ENCODE assay signal across 8 cellular contexts in genomic region chr14:39104078-39104801, GRCh38. TPM values are rescaled to one million over a fixed set of nuclear protein-coding genes. Genes with fewer than 3 reads are reported as not detected.
DNase-seq lines count a peak whose midpoint lies in the region; ATAC-seq and TF ChIP-seq lines count a peak whose summit lies in the region.
"Not testable (repeated sequence)": the region's sequence is repeated elsewhere in the genome, so short reads cannot be mapped to it uniquely, and the experiment has no call there.

No MANE protein-coding gene starts in this region.

- TF ChIP-seq POLR2A in adrenal gland (IDR thresholded peaks at IDR 0.05), result not testable (repeated sequence)

- not testable (repeated sequence) for TF ChIP-seq CTCF in adrenal gland (IDR thresholded peaks at IDR 0.05); neural cell (IDR thresholded peaks at IDR 0.05; ENCODE audit: poor library complexity, severe bottlenecking)

- H3K27ac Mint-ChIP-seq in T-helper 17 cell, result peak overlapping the region; percentile 93
- H3K27ac Mint-ChIP-seq in stimulated activated naive CD8-positive, alpha-beta T cell treated with anti-CD3 and anti-CD28 coated beads, Interleukin-15, amount 100 ng/mL, for 72 hours, result peak overlapping the region; percentile 99

- H3K27ac ChIP-seq in BLaER1 treated with 17β-estradiol and CSF1 and Interleukin-3, amounts not matched to agents 10 nM and 100 nM, result peak overlapping the region; percentile 86 to 94 (median 93); a peak in 20 of 22 replicates
- not testable (repeated sequence) for H3K27ac ChIP-seq in HUES64 (ENCODE audit: low read depth, low read length); iPS-18a (ENCODE audit: low read length); neural cell (ENCODE audit: low read length)
- H3K27ac ChIP-seq in adrenal gland, result peak overlapping the region; percentile 83 to 97 (median 96)

- not testable (repeated sequence) for H3K27me3 ChIP-seq in BLaER1 treated with 17β-estradiol and CSF1 and Interleukin-3, amounts not matched to agents 10 nM and 100 nM; HUES64 (ENCODE audit: insufficient read depth, low read length); adrenal gland; endocrine pancreas (ENCODE audit: control insufficient read depth, insufficient read depth, low read length); iPS-18a (ENCODE audit: control insufficient read depth, insufficient read depth, low read length); neural cell (ENCODE audit: insufficient read depth, low read depth, low read length)

- ATAC-seq in T-helper 17 cell; stimulated activated naive CD8-positive, alpha-beta T cell treated with anti-CD3 and anti-CD28 coated beads, Interleukin-15, amount 100 ng/mL, for 72 hours: not testable (repeated sequence)

- peak overlapping the region; percentile 92 to 95 (median 93) for H3K9ac ChIP-seq in BLaER1 treated with 17β-estradiol and CSF1 and Interleukin-3, amounts not matched to agents 10 nM and 100 nM
- H3K9ac ChIP-seq in HUES64 (ENCODE audit: low read depth, low read length) (peak overlapping the region; percentile 92; the same call in 1 of the 2 replicates), endocrine pancreas (ENCODE audit: control insufficient read depth, insufficient read depth, low read length) (peak overlapping the region; percentile 93), iPS-18a (ENCODE audit: low read length) (peak overlapping the region; percentile 81)
- H3K9ac ChIP-seq in neural cell (ENCODE audit: low read length), result not testable (repeated sequence)

- TF ChIP-seq EP300 in neural cell (conservative IDR thresholded peaks at IDR 0.05; ENCODE audit: poor library complexity, severe bottlenecking), result not testable (repeated sequence)

- H4K20me1 ChIP-seq in BLaER1 treated with 17β-estradiol and CSF1 and Interleukin-3, amounts not matched to agents 10 nM and 100 nM; neural cell (ENCODE audit: insufficient read depth): not testable (repeated sequence)

- H3K9me3 Mint-ChIP-seq in stimulated activated naive CD8-positive, alpha-beta T cell treated with anti-CD3 and anti-CD28 coated beads, Interleukin-15, amount 100 ng/mL, for 72 hours, result not testable (repeated sequence)

- not testable (repeated sequence) for H3K9me2 ChIP-seq in neural cell (ENCODE audit: insufficient read depth, low read length)

- not testable (repeated sequence) for H3K27me3 Mint-ChIP-seq in T-helper 17 cell; stimulated activated naive CD8-positive, alpha-beta T cell treated with anti-CD3 and anti-CD28 coated beads, Interleukin-15, amount 100 ng/mL, for 72 hours

- not testable (repeated sequence) for H3K36me3 ChIP-seq in BLaER1 treated with 17β-estradiol and CSF1 and Interleukin-3, amounts not matched to agents 10 nM and 100 nM; HUES64 (ENCODE audit: insufficient read depth, low read length); adrenal gland (replicated peaks in 1 of 2); endocrine pancreas (ENCODE audit: control insufficient read depth, insufficient read depth, low read length); iPS-18a (ENCODE audit: control insufficient read depth, low read depth, low read length); neural cell (ENCODE audit: insufficient read depth, low read length)

- not testable (repeated sequence) for H3K9me3 ChIP-seq in BLaER1 treated with 17β-estradiol and CSF1 and Interleukin-3, amounts not matched to agents 10 nM and 100 nM (replicated peaks in 1 of 11); HUES64 (ENCODE audit: insufficient read depth, low read depth, low read length); T-helper 17 cell (ENCODE audit: control insufficient read depth, low read length, poor library complexity, severe bottlenecking); adrenal gland (replicated peaks in 1 of 3); endocrine pancreas (ENCODE audit: control insufficient read depth, low read length); iPS-18a (ENCODE audit: control insufficient read depth, low read depth, low read length); neural cell (ENCODE audit: low read length)

- not testable (repeated sequence) for DNase-seq in T-helper 17 cell; stimulated activated naive CD8-positive, alpha-beta T cell treated with anti-CD3 and anti-CD28 coated beads, Interleukin-15, amount 100 ng/mL, for 72 hours
- peak in 4 of 7 donors; percentile 31 to 46 (median 33) for DNase-seq in adrenal gland

- peaks cover 26% of the 10 kb centered on the region for H3K4me1 Mint-ChIP-seq in T-helper 17 cell
- peaks cover 60% of the 10 kb centered on the region for H3K4me1 Mint-ChIP-seq in stimulated activated naive CD8-positive, alpha-beta T cell treated with anti-CD3 and anti-CD28 coated beads, Interleukin-15, amount 100 ng/mL, for 72 hours

- peak overlapping the region; percentile 97 for H3K4me3 Mint-ChIP-seq in T-helper 17 cell
- H3K4me3 Mint-ChIP-seq in stimulated activated naive CD8-positive, alpha-beta T cell treated with anti-CD3 and anti-CD28 coated beads, Interleukin-15, amount 100 ng/mL, for 72 hours, result peak overlapping the region; percentile 99 to 100

- peaks cover 36% of the 10 kb centered on the region for H3K79me2 ChIP-seq in neural cell (replicated peaks; ENCODE audit: insufficient read depth, low read length)

- H3K4me2 ChIP-seq in BLaER1 treated with 17β-estradiol and CSF1 and Interleukin-3, amounts not matched to agents 10 nM and 100 nM, result peak overlapping the region; percentile 76 to 95 (median 87)
- peak overlapping the region; percentile 91 for H3K4me2 ChIP-seq in neural cell (ENCODE audit: low read length)

- not testable (repeated sequence) for H3K36me3 Mint-ChIP-seq in T-helper 17 cell (ENCODE audit: low read depth)

- H2AFZ ChIP-seq in neural cell (ENCODE audit: low read depth, low read length), result not testable (repeated sequence)

- peak overlapping the region; percentile 83 to 96 (median 90) for H3K4me3 ChIP-seq in BLaER1 treated with 17β-estradiol and CSF1 and Interleukin-3, amounts not matched to agents 10 nM and 100 nM
- H3K4me3 ChIP-seq in HUES64 (ENCODE audit: low read length) (peak overlapping the region; percentile 88), adrenal gland (peak overlapping the region in 1 of 4 donors; percentile 70), endocrine pancreas (ENCODE audit: control insufficient read depth, insufficient read depth, low read length) (peak overlapping the region; percentile 92), iPS-18a (ENCODE audit: low read length) (peak overlapping the region; percentile 98), neural cell (ENCODE audit: low read length) (peak overlapping the region; percentile 93)

- H3F3A ChIP-seq in neural cell (ENCODE audit: insufficient read depth, low read length, poor library complexity, severe bottlenecking), result not testable (repeated sequence)

- WGBS in HUES64, result 94% methylated on average over 16 of the region's 17 CpGs
- 71 to 76% (median 73%) methylated on average over 17 of the region's 17 CpGs for WGBS in adrenal gland, 4 donors

- not testable (repeated sequence) for TF ChIP-seq RAD21 in neural cell (conservative IDR thresholded peaks at IDR 0.05)

- intact Hi-C loops in adrenal gland (cut with DNase I), result loop anchor here in 1 of 2 donors (10.0 kb wide), 1 partner anchor 261 kb away; no protein-coding TSS in a partner anchor

- peaks cover 19 to 38% (median 24%) of the 10 kb centered on the region in 10 experiments for H3K4me1 ChIP-seq in BLaER1 treated with 17β-estradiol and CSF1 and Interleukin-3, amounts not matched to agents 10 nM and 100 nM
- not testable (repeated sequence) for H3K4me1 ChIP-seq in HUES64 (ENCODE audit: insufficient read depth, low read length); endocrine pancreas (ENCODE audit: control insufficient read depth, insufficient read depth, low read length); iPS-18a (ENCODE audit: control insufficient read depth, low read depth, low read length)
- peaks cover 10 to 33% of the 10 kb centered on the region in 2 donors for H3K4me1 ChIP-seq in adrenal gland (replicated peaks in 1 of 2)

RNA-seq across cellular contexts. Expression of gene SEC23A, which starts 1.2 kb away (rescaled TPM):
- 28.8 TPM for polyA plus RNA-seq in HUES64 (2013, experiment 1 of 2)
- 36.8 TPM for polyA plus RNA-seq in HUES64 (2013, experiment 2 of 2)
- total RNA-seq in T-helper 17 cell (10 to 100 TPM; 59.8 to 66.5 TPM), adrenal gland (100 to 1,000 TPM in 3 of 8 donors, 10 to 100 TPM in 5; 72.0 to 201 (median 98.1) TPM)
- polyA plus RNA-seq in adrenal gland (10 to 100 TPM; 10.9 to 86.2 (median 15.5) TPM), neural cell (107 and 129 TPM in 2 replicates)
- polyA minus RNA-seq in neural cell, result 176 and 186 TPM in 2 replicates

RNA-seq across cellular contexts. Expression of gene GEMIN2, which starts 9.9 kb away (rescaled TPM):
- 21.4 TPM for polyA plus RNA-seq in HUES64 (2013, experiment 1 of 2)
- polyA plus RNA-seq in HUES64 (2013, experiment 2 of 2), result 30.1 TPM
- 10 to 100 TPM; 12.6 to 14.7 TPM for total RNA-seq in T-helper 17 cell
- total RNA-seq in adrenal gland, result 10 to 100 TPM in 4 of 8 donors, 1 to 10 TPM in 4; 1.1 to 18.4 (median 10.1) TPM
- 10 to 100 TPM in 1 of 3 donors, 1 to 10 TPM in 2; 6.6 to 12.4 (median 8.5) TPM for polyA plus RNA-seq in adrenal gland
- 88.1 and 88.2 TPM in 2 replicates for polyA plus RNA-seq in neural cell
- polyA minus RNA-seq in neural cell, result 55.5 and 62.5 TPM in 2 replicates
